Comparison of ENCODE assay signal across 18 cellular contexts in the genomic region with DNA sequence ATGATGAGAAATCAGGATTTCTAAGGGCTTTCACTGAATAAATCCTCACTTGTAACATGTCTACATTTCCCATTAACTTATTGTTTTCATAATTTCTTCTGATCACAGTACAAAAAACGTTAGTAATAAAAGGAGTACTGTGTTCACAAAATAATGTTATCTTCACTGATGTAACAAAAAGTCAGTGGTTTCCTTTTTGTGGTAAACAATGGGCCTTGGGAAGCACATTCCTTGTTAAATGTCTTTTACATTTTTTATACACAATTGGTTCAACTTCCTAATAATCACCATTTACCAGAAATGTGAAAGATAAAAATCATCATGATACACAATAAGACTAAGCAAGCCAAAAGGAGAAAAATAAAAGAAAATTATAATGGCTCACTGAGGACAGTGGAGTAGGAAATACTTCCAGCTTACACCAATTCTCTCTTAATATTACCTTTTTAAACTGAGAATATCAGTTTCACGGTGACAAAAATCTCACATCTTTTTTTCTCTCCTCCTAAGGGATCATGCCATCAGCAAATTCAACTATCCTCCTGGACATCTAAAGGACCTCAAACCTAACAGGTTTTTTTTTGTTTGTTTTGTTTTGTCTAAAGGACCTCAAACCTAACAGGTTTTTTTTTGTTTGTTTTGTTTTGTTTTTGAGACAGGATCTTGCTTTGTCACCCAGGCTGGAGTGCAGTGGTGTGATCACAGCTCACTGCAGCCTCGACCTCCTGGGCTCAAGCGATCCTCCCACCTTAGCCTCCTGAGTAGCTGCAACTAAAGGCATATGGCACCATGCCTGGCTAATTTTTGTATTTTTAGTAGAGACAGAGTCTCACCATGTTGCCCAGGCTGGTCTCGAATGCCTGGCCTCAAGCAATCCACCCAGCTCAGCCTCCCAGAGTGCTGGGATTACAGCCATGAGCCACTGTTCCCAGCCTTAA. TPM values are rescaled to one million over a fixed set of nuclear protein-coding genes. Genes with fewer than 3 reads are reported as not detected.
A peak's percentile ranks its signal among the peaks of the same experiment; 100 is the strongest.
DNase-seq lines count a peak whose midpoint lies in the region; ATAC-seq and TF ChIP-seq lines count a peak whose summit lies in the region.
"Had no signal": no experiment of that assay in that cellular context is flagged by ENCODE, and none has a peak within 500 bp of the region (broad histone marks: within the 10 kb centered on the region; RNA-seq: fewer than 3 reads in every experiment).

No MANE protein-coding gene starts in this region.

- no peak overlapping the region for H3K27ac Mint-ChIP-seq in endodermal cell

- H3K4me3 ChIP-seq in BLaER1 (no peak overlapping the region), cardiac fibroblast (replicated peaks in 1 of 2; ENCODE audit: low read depth in 2 of 2, low read length in 2 of 2) (no peak overlapping the region), endodermal cell (ENCODE audit: low read length) (no peak overlapping the region), PC-9 (no peak overlapping the region)
- H3K4me3 ChIP-seq: Peyer's patch, suprapubic skin had no signal

- no peak overlapping the region for H3K4me3 Mint-ChIP-seq in endodermal cell
- H3K4me3 Mint-ChIP-seq: T-cell, WTC11 had no signal

- POLR2A ChIA-PET in PC-9 (lab: Charles Lee; ENCODE audit: unreplicated experiment), result no interaction called here

- H2AFZ ChIP-seq in PC-9, result no peak overlapping the region

- peaks cover 31% of the 10 kb centered on the region for H3F3A ChIP-seq in PC-9 (ENCODE audit: insufficient read depth, low read depth)

- H3K9me2 ChIP-seq in PC-9 (ENCODE audit: insufficient read depth), result no peaks in the 10 kb centered on the region

- 92 to 94% methylated on average over 2 to 5 of the region's 5 CpGs for WGBS in endodermal cell (ENCODE audit: insufficient coverage in 1 of 2, insufficient read length in 1 of 2), 2 experiments

- no peaks in the 10 kb centered on the region for H3K27me3 ChIP-seq in BLaER1
- H3K27me3 ChIP-seq in endodermal cell (ENCODE audit: control insufficient read depth, insufficient read depth, low read length, poor library complexity, severe bottlenecking), result no peaks in the 10 kb centered on the region
- H3K27me3 ChIP-seq in PC-9 (ENCODE audit: insufficient read depth, low read depth), result no peaks in the 10 kb centered on the region
- H3K27me3 ChIP-seq: Peyer's patch, suprapubic skin had no signal

- H4K20me1 ChIP-seq in BLaER1 (peaks cover 75% of the 10 kb centered on the region), PC-9 (ENCODE audit: insufficient read depth) (no peaks in the 10 kb centered on the region)

- H3K36me3 Mint-ChIP-seq in endodermal cell (ENCODE audit: low read depth), result peaks cover 19% of the 10 kb centered on the region

- H3K9ac ChIP-seq in BLaER1, result no peak overlapping the region
- no peak overlapping the region for H3K9ac ChIP-seq in endodermal cell (ENCODE audit: extremely low read depth, low read length, poor library complexity, severe bottlenecking)

- peaks cover 58% of the 10 kb centered on the region for H3K79me2 ChIP-seq in PC-9 (ENCODE audit: low read depth)

- H3K4me2 ChIP-seq in BLaER1 (peak overlapping the region; percentile 13; the same call in 1 of the 2 replicates), PC-9 (no peak overlapping the region)

- no peak for TF ChIP-seq CTCF in cardiac fibroblast (IDR thresholded peaks at IDR 0.05; ENCODE audit: low read depth, low read length)
- no peak for TF ChIP-seq CTCF in endodermal cell (conservative IDR thresholded peaks at IDR 0.05)
- no peak for TF ChIP-seq CTCF in PC-9 (conservative IDR thresholded peaks at IDR 0.05)

- H3K9me3 Mint-ChIP-seq in endodermal cell, result peaks cover 4% of the 10 kb centered on the region
- H3K9me3 Mint-ChIP-seq: T-cell had no signal

- CTCF ChIA-PET in PC-9 (lab: Charles Lee), result no interaction called here

- no peak for ATAC-seq in GM21367 (IDR thresholded peaks at IDR 0.05; ENCODE audit: unreplicated experiment)
- ATAC-seq: T-cell, WTC11 had no signal

- peaks cover 25% of the 10 kb centered on the region for H3K36me3 ChIP-seq in BLaER1
- no peaks in the 10 kb centered on the region for H3K36me3 ChIP-seq in endodermal cell (ENCODE audit: control insufficient read depth, insufficient read depth, low read length)
- H3K36me3 ChIP-seq in PC-9 (ENCODE audit: low read depth), result no peaks in the 10 kb centered on the region
- H3K36me3 ChIP-seq: Peyer's patch, suprapubic skin had no signal

- H3K4me1 Mint-ChIP-seq in endodermal cell, result peaks cover 38% of the 10 kb centered on the region

- DNase-seq in GM03348 (ENCODE audit: low spot score) (peak; percentile 44), cardiac fibroblast (ENCODE audit: low read depth in 2 of 2) (peak; percentile 57 to 69), lung microvascular endothelial cell (ENCODE audit: low read depth in 2 of 2) (peak; percentile 16 to 72), GM19240 (ENCODE audit: insufficient read length, low spot score) (no peak), endodermal cell (no peak), PC-9 (no peak)
- DNase-seq: activated effector memory CD4-positive, alpha-beta T cell treated with anti-CD3 and anti-CD28 coated beads, Interleukin-2, amount 50 U/mL, for 16 hours; DMS 273 treated with DMSO at 0.1 percent for 48 hours; MM.1S; NCI-H2081 treated with DMSO at 0.1 percent for 48 hours; NCI-H774; Peyer's patch; stimulated activated CD4-positive, alpha-beta T cell treated with anti-CD3 and anti-CD28 coated beads, Interleukin-1b, Interleukin-23, amount 100 ng/mL, for 48 hours; T-cell had no signal

- H3K9me3 ChIP-seq in BLaER1, result peaks cover 29% of the 10 kb centered on the region
- peaks cover 4% of the 10 kb centered on the region for H3K9me3 ChIP-seq in endodermal cell (ENCODE audit: control insufficient read depth, low read length)
- H3K9me3 ChIP-seq in PC-9 (ENCODE audit: insufficient read depth, low read depth), result 0 out of 2 replicates have a peak, but pooled peaks cover 5% of the 10 kb centered on the region
- H3K9me3 ChIP-seq: Peyer's patch, suprapubic skin had no signal

- H3K27me3 Mint-ChIP-seq in endodermal cell (ENCODE audit: insufficient read depth), result no peaks in the 10 kb centered on the region
- H3K27me3 Mint-ChIP-seq: T-cell had no signal

- H3K4me1 ChIP-seq in BLaER1 (peaks cover 12% of the 10 kb centered on the region), endodermal cell (ENCODE audit: control insufficient read depth, insufficient read depth, low read length) (no peaks in the 10 kb centered on the region), PC-9 (replicated peaks; ENCODE audit: insufficient read depth) (peaks cover 29% of the 10 kb centered on the region)

- BruUV-seq in PC-9 (replicated peaks; lab: Mats Ljungman, UMichigan), result no TSS peak

- H3K27ac ChIP-seq in BLaER1, result no peak overlapping the region
- no peak overlapping the region for H3K27ac ChIP-seq in endodermal cell (ENCODE audit: low read depth, low read length)
- no peak overlapping the region for H3K27ac ChIP-seq in PC-9
- H3K27ac ChIP-seq: Peyer's patch, suprapubic skin had no signal

- intact Hi-C loops in PC-9 (cut with micrococcal nuclease; ENCODE audit: unreplicated experiment), result no loop called here

RNA-seq across cellular contexts. Expression of a gene that starts 57.3 kb away (rescaled TPM):
- total RNA-seq in lung microvascular endothelial cell (56.2 and 76.2 TPM in 2 replicates), endodermal cell (10 to 100 TPM; 56.5 to 62.6 TPM), PC-9 (2021) (43.5 and 53.9 TPM in 2 replicates)
- polyA plus RNA-seq in endodermal cell (2013, experiment 1 of 2), result 33.2 TPM
- polyA plus RNA-seq in endodermal cell (2013, experiment 2 of 2), result 34.4 TPM

Comparison
In these comparisons a context has a peak if more than half of its experiments do, and no peak if none do; other contexts are left out.
1. DNase-seq: peak in GM03348 (single experiment), cardiac fibroblast (2 of 2) and lung microvascular endothelial cell (2 of 2); none in GM19240 (single experiment), endodermal cell (single experiment) and PC-9 (0 of 2).